ENCODE assay signal across 25 cellular contexts in the genomic region with DNA sequence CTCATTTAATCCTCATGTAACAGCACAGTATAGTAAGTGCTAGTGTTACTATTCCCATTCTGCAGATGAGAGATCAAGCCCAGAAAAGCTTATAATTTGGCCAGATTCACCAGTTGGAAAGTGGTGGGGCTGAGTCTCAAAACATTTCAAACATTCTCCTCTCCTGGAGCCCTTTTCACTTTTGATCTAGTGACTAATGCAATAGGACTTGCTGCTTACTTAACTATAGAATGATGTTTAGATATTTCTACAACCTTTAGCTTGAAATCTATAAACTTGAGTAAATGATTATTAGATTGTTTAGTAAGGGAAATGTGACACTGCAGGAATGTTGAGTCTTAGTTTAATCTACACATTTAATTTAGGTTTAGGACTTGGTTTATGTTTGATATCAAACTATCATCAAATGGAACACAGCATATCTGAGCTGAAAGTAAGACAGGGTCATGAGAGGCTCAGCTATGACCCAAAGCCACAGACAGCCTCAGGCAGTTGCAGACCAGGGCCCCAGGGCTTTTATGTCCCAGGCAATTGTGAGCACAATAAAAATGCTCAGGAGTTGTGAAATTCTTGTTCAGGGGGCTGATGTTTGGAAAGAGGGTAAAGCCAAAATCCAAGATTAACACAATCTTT.
DNase-seq lines count a peak whose midpoint lies in the region; ATAC-seq and TF ChIP-seq lines count a peak whose summit lies in the region.
"Had no signal": no experiment of that assay in that cellular context is flagged by ENCODE, and none has a peak within 500 bp of the region (broad histone marks: within the 10 kb centered on the region; RNA-seq: fewer than 3 reads in every experiment).

No MANE protein-coding gene starts in this region.

- DNase-seq in AG04450 (ENCODE audit: low read depth, low spot score) (peak; percentile 32), PC-3 (peak; percentile 58), colonic mucosa (no peak), iris pigment epithelial cell (ENCODE audit: low read depth) (peak; percentile 36), glomerular visceral epithelial cell (ENCODE audit: extremely low spot score) (no peak), HuH-7.5 (ENCODE audit: low spot score) (no peak), islet precursor cell (no peak)
- DNase-seq: activated CD4-positive, alpha-beta T cell treated with anti-CD3 and anti-CD28 coated beads, Interleukin-2, amount 50 U/mL, for 1 hour; activated T-cell treated with anti-CD3 and anti-CD28 coated beads, Interleukin-2, amount 50 U/mL, for 4 hours; AML-193; CD8-positive, alpha-beta T cell; DMS53; NCI-H1436 treated with DMSO at 0.1 percent for 48 hours; NCI-H2107; NCI-H510A treated with DMSO at 0.1 percent for 48 hours; nephron progenitor cell; SIG-M5; stimulated activated CD4-positive, alpha-beta T cell treated with anti-CD3 and anti-CD28 coated beads, Interleukin-1b, Interleukin-23, amount 100 ng/mL, for 48 hours had no signal

- no peaks in the 10 kb centered on the region for H4K20me1 ChIP-seq in PC-3 (ENCODE audit: low read length)

- CTCF ChIA-PET in AG04450 (lab: Charles Lee) (interaction anchor here (0.6 to 0.8 kb wide), 2 partner anchors 14 to 986 kb away, joined by 3 read pairs; no protein-coding TSS in a partner anchor), PC-3 (lab: Charles Lee) (interaction anchor here (1.2 kb wide), 1 partner anchor 130 kb away, joined by 3 read pairs; no protein-coding TSS in a partner anchor)

- H3K4me1 ChIP-seq in PC-3 (ENCODE audit: insufficient read depth, low read length), result peaks cover 82% of the 10 kb centered on the region
- H3K4me1 ChIP-seq in colonic mucosa, result no peaks in the 10 kb centered on the region
- H3K4me1 ChIP-seq: esophagus muscularis mucosa had no signal

- intact Hi-C loops in PC-3 (cut with micrococcal nuclease) (loop anchor here (10.0 kb wide), 1 partner anchor 1043 kb away; no protein-coding TSS in a partner anchor), colonic mucosa (cut with DNase I) (loop anchor here (10.0 kb wide), 3 partner anchors 123 to 1043 kb away; partner anchors contain the start of gene HS3ST1)

- H3K27me3 ChIP-seq in AG04450 (ENCODE audit: control insufficient read depth, insufficient read depth, low read length), result no peaks in the 10 kb centered on the region
- no peaks in the 10 kb centered on the region for H3K27me3 ChIP-seq in PC-3 (ENCODE audit: low read length)
- no peaks in the 10 kb centered on the region for H3K27me3 ChIP-seq in colonic mucosa
- H3K27me3 ChIP-seq: esophagus muscularis mucosa, tibial nerve had no signal

- peaks cover 3% of the 10 kb centered on the region for H3F3A ChIP-seq in PC-3 (ENCODE audit: low read length, unreplicated experiment)

- ATAC-seq in PC-3, result 0 out of 2 replicates have a peak, but pooled peaks have one; percentile 7
- no peak for ATAC-seq in GM18517 (IDR thresholded peaks at IDR 0.05; ENCODE audit: unreplicated experiment)
- ATAC-seq: activated T-cell treated with anti-CD3 and anti-CD28 coated beads, Interleukin-2, amount 50 U/mL, for 4 hours; CD8-positive, alpha-beta T cell; GM23338; K562 had no signal

- no peak overlapping the region for H2AFZ ChIP-seq in PC-3 (ENCODE audit: low read length)

- H3K36me3 ChIP-seq in PC-3 (ENCODE audit: low read depth, low read length), result no peaks in the 10 kb centered on the region
- H3K36me3 ChIP-seq in colonic mucosa, result no peaks in the 10 kb centered on the region
- H3K36me3 ChIP-seq: esophagus muscularis mucosa, tibial nerve had no signal

- POLR2A ChIA-PET in AG04450 (lab: Yijun Ruan, JAX), result no interaction called here
- POLR2A ChIA-PET in PC-3 (lab: Charles Lee; ENCODE audit: unreplicated experiment), result no interaction called here

- TF ChIP-seq CTCF in AG04450 (IDR thresholded peaks at IDR 0.05; ENCODE audit: low read depth, low read length) (no peak), PC-3 (conservative IDR thresholded peaks at IDR 0.05; ENCODE audit: low read depth, low read length) (no peak), colonic mucosa (IDR thresholded peaks at IDR 0.05) (no peak)

- peak overlapping the region; percentile 27; the same call in 1 of the 2 replicates for H3K4me2 ChIP-seq in PC-3 (ENCODE audit: low read length)
- H3K4me2 ChIP-seq: GM23338, smooth muscle cell had no signal

- H3K9me2 ChIP-seq in PC-3 (replicated peaks; ENCODE audit: low read length), result no peaks in the 10 kb centered on the region

- H3K9ac ChIP-seq in PC-3 (ENCODE audit: low read length) (no peak overlapping the region), colonic mucosa (ENCODE audit: low read depth in 2 of 2, low read length in 2 of 2) (no peak overlapping the region)

- H3K4me3 ChIP-seq in AG04450 (ENCODE audit: low read depth, low read length) (no peak overlapping the region), PC-3 (ENCODE audit: low read length) (no peak overlapping the region), colonic mucosa (no peak overlapping the region)
- H3K4me3 ChIP-seq: esophagus muscularis mucosa, GM23338, K562, lung, smooth muscle cell, tibial nerve had no signal

- H3K9me3 ChIP-seq in AG04450 (ENCODE audit: control insufficient read depth, insufficient read depth, low read length) (no peaks in the 10 kb centered on the region), PC-3 (ENCODE audit: low read length) (no peaks in the 10 kb centered on the region), colonic mucosa (no peaks in the 10 kb centered on the region)
- H3K9me3 ChIP-seq: esophagus muscularis mucosa, tibial nerve had no signal

- no TSS peak for BruUV-seq in PC-3 (replicated peaks; lab: Mats Ljungman, UMichigan)

- no peaks in the 10 kb centered on the region for H3K79me2 ChIP-seq in PC-3 (ENCODE audit: low read length)

- no peak overlapping the region for H3K27ac ChIP-seq in AG04450 (ENCODE audit: low read depth, low read length)
- peak overlapping the region; percentile 63 for H3K27ac ChIP-seq in PC-3 (ENCODE audit: low read length)
- peak overlapping the region; percentile 9 for H3K27ac ChIP-seq in colonic mucosa
- H3K27ac ChIP-seq: esophagus muscularis mucosa, tibial nerve had no signal

Comparison
In these comparisons a context has a peak if more than half of its experiments do, and no peak if none do; other contexts are left out.
1. DNase-seq: peak in AG04450 (single experiment), PC-3 (single experiment) and iris pigment epithelial cell (single experiment); none in colonic mucosa (single experiment), glomerular visceral epithelial cell (single experiment), HuH-7.5 (single experiment) and islet precursor cell (single experiment).